13 cellular contexts compared by ENCODE assay signal in the genomic region with DNA sequence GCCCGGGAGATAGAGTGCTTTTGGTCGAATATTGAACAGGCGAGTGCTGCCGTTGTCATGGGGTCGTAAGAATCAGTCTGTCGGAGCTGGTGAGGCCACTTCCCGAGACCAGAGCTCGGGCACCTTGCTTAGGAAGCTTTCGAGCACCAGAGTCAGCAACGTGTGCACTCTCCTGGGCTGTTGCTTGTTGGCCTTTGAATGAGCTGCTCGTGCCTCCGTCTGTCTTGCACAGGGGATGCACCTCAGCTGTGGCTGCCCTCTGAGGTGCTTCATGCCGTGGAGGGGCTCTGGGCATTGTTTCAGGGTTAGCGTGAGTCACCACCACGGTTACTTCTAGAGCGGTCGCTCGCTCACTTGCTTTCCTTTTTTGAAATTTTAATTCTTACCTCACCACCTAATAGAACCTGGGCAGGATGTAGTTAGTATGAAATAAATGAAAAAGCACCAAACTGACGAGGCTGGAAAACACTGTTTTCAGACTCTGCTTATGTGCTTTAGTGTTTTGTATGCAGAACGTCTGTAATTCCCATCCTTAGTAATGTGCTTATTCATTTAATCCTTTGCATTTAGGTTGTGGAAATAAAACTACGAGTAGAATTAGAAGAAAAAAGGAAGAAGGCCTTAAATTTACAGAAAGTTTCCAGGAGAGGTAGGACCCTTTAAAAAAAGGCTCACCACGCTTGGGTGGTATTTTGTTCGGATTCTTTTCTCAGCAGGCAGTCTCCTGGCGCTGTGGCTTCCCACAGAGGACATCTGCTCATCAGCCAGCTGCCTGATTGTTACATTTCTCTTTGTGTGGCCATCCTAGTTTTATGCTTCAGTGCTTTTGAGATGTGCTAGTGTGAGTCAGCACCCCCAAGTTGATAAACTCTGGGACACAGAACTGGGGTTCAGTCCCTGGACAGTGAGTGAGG. TPM values are rescaled to one million over a fixed set of nuclear protein-coding genes. Genes with fewer than 3 reads are reported as not detected.
DNase-seq lines count a peak whose midpoint lies in the region; ATAC-seq and TF ChIP-seq lines count a peak whose summit lies in the region.
"Had no signal": no experiment of that assay in that cellular context is flagged by ENCODE, and none has a peak within 500 bp of the region (broad histone marks: within the 10 kb centered on the region; RNA-seq: fewer than 3 reads in every experiment).

No MANE protein-coding gene starts in this region.

- H3K4me1 Mint-ChIP-seq in WTC11 (peaks cover 49% of the 10 kb centered on the region), mesothelial cell of epicardium (no peaks in the 10 kb centered on the region)

- H3F3A ChIP-seq in smooth muscle cell (ENCODE audit: low read depth): no peaks in the 10 kb centered on the region

- ATAC-seq in WTC11 (peak; percentile 78), HG03280 (IDR thresholded peaks at IDR 0.05; ENCODE audit: unreplicated experiment) (no peak), left lobe of liver (no peak)
- ATAC-seq: A549, lower lobe of right lung had no signal

- no peaks in the 10 kb centered on the region for H3K27me3 ChIP-seq in iPS-15b (ENCODE audit: control insufficient read depth, insufficient read depth, low read length)
- no peaks in the 10 kb centered on the region for H3K27me3 ChIP-seq in smooth muscle cell (ENCODE audit: low read depth)

- CTCF ChIA-PET in WTC11 (lab: Charles Lee): interaction anchor here (1.2 to 1.8 kb wide), 3 partner anchors 12 to 161 kb away, joined by 3 to 7 read pairs (median 5); a partner anchor contains a TSS

- H3K4me3 Mint-ChIP-seq in WTC11 (peak overlapping the region; percentile 43), mesothelial cell of epicardium (no peak overlapping the region)

- DNase-seq in NCI-H2227 (lab: John Stamatoyannopoulos, UW; ENCODE audit: unreplicated experiment): peak; percentile 24
- DNase-seq in NCI-H2227 treated with DMSO at 0.1 percent for 48 hours (lab: John Stamatoyannopoulos, UW): no peak
- peak; percentile 55 for DNase-seq in WTC11 (ENCODE audit: low spot score)
- no peak for DNase-seq in smooth muscle cell (lab: John Stamatoyannopoulos, UW; ENCODE audit: unreplicated experiment)
- DNase-seq in mesothelial cell of epicardium (ENCODE audit: low spot score in 2 of 2, unreplicated experiment in 2 of 2): no peak
- DNase-seq in left lobe of liver (ENCODE audit: low spot score): no peak
- DNase-seq: activated CD4-positive, CD25-positive, alpha-beta regulatory T cell; activated T-cell treated with anti-CD3 and anti-CD28 coated beads for 4 hours; lower lobe of right lung; posterior cingulate gyrus had no signal

- H3K36me3 ChIP-seq in iPS-15b (ENCODE audit: control insufficient read depth, insufficient read depth, low read length) (peaks cover 25% of the 10 kb centered on the region), smooth muscle cell (ENCODE audit: low read depth) (peaks cover 2% of the 10 kb centered on the region)

- H3K27ac ChIP-seq in smooth muscle cell (ENCODE audit: low read depth): peak overlapping the region; percentile 54
- H3K27ac ChIP-seq: A549, lower lobe of right lung had no signal

- H3K9me3 ChIP-seq in iPS-15b (ENCODE audit: control insufficient read depth, insufficient read depth, low read length) (no peaks in the 10 kb centered on the region), smooth muscle cell (replicated peaks; ENCODE audit: low read depth) (no peaks in the 10 kb centered on the region)
- H3K9me3 ChIP-seq: A549, lower lobe of right lung had no signal

- H3K27me3 Mint-ChIP-seq in WTC11 (ENCODE audit: low read depth) (no peaks in the 10 kb centered on the region), mesothelial cell of epicardium (ENCODE audit: low read depth) (no peaks in the 10 kb centered on the region)

- H3K36me3 Mint-ChIP-seq in WTC11: peaks cover 59% of the 10 kb centered on the region
- H3K36me3 Mint-ChIP-seq in mesothelial cell of epicardium: peaks cover 55% of the 10 kb centered on the region

- H3K4me1 ChIP-seq in iPS-15b (ENCODE audit: control insufficient read depth, insufficient read depth, low read length): peaks cover 17% of the 10 kb centered on the region
- H3K4me1 ChIP-seq in smooth muscle cell (ENCODE audit: low read depth): peaks cover 32% of the 10 kb centered on the region
- H3K4me1 ChIP-seq: lower lobe of right lung had no signal

- 74% methylated on average over 24 of the region's 24 CpGs for WGBS in smooth muscle cell (ENCODE audit: low lambda C conversion rate)

- no peaks in the 10 kb centered on the region for H4K20me1 ChIP-seq in smooth muscle cell (ENCODE audit: low read depth)

- no peaks in the 10 kb centered on the region for H3K9me3 Mint-ChIP-seq in WTC11
- no peaks in the 10 kb centered on the region for H3K9me3 Mint-ChIP-seq in mesothelial cell of epicardium

- H3K4me2 ChIP-seq in smooth muscle cell: no peak overlapping the region
- H3K4me2 ChIP-seq: A549 had no signal

- H2AFZ ChIP-seq in smooth muscle cell (ENCODE audit: low read depth): no peak overlapping the region

- H3K9ac ChIP-seq in iPS-15b (ENCODE audit: low read depth, low read length) (peak overlapping the region; percentile 48), smooth muscle cell (ENCODE audit: low read depth) (no peak overlapping the region)

- peak overlapping the region; percentile 99 for H3K27ac Mint-ChIP-seq in WTC11
- H3K27ac Mint-ChIP-seq in mesothelial cell of epicardium: no peak overlapping the region

- H3K79me2 ChIP-seq in smooth muscle cell (ENCODE audit: low read depth): no peaks in the 10 kb centered on the region

- POLR2A ChIA-PET in WTC11 (lab: Charles Lee): no interaction called here

- H3K4me3 ChIP-seq in iPS-15b (ENCODE audit: low read depth, low read length) (no peak overlapping the region), smooth muscle cell (no peak overlapping the region)
- H3K4me3 ChIP-seq: A549, lower lobe of right lung had no signal

- TF ChIP-seq CTCF in WTC11 (IDR thresholded peaks at IDR 0.05) (no peak), smooth muscle cell (IDR thresholded peaks at IDR 0.05; ENCODE audit: borderline replicate concordance, insufficient read depth, poor library complexity, severe bottlenecking) (no peak), mesothelial cell of epicardium (IDR thresholded peaks at IDR 0.05; ENCODE audit: unreplicated experiment) (no peak)

TF ChIP-seq in WTC11, 78 proteins besides CTCF, POLR2A, EP300 and RAD21:
- TF ChIP-seq, protein P1, sequence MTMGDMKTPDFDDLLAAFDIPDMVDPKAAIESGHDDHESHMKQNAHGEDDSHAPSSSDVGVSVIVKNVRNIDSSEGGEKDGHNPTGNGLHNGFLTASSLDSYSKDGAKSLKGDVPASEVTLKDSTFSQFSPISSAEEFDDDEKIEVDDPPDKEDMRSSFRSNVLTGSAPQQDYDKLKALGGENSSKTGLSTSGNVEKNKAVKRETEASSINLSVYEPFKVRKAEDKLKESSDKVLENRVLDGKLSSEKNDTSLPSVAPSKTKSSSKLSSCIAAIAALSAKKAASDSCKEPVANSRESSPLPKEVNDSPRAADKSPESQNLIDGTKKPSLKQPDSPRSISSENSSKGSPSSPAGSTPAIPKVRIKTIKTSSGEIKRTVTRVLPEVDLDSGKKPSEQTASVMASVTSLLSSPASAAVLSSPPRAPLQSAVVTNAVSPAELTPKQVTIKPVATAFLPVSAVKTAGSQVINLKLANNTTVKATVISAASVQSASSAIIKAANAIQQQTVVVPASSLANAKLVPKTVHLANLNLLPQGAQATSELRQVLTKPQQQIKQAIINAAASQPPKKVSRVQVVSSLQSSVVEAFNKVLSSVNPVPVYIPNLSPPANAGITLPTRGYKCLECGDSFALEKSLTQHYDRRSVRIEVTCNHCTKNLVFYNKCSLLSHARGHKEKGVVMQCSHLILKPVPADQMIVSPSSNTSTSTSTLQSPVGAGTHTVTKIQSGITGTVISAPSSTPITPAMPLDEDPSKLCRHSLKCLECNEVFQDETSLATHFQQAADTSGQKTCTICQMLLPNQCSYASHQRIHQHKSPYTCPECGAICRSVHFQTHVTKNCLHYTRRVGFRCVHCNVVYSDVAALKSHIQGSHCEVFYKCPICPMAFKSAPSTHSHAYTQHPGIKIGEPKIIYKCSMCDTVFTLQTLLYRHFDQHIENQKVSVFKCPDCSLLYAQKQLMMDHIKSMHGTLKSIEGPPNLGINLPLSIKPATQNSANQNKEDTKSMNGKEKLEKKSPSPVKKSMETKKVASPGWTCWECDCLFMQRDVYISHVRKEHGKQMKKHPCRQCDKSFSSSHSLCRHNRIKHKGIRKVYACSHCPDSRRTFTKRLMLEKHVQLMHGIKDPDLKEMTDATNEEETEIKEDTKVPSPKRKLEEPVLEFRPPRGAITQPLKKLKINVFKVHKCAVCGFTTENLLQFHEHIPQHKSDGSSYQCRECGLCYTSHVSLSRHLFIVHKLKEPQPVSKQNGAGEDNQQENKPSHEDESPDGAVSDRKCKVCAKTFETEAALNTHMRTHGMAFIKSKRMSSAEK (CRISPR knock-in tag; IDR thresholded peaks at IDR 0.05; ENCODE audit: borderline replicate concordance): no peak
- TF ChIP-seq ESRRA (CRISPR knock-in tag; IDR thresholded peaks at IDR 0.05; ENCODE audit: borderline replicate concordance) (no peak), ZNF423 (CRISPR knock-in tag; IDR thresholded peaks at IDR 0.05) (peak; percentile 90)
- TF ChIP-seq, protein P2, sequence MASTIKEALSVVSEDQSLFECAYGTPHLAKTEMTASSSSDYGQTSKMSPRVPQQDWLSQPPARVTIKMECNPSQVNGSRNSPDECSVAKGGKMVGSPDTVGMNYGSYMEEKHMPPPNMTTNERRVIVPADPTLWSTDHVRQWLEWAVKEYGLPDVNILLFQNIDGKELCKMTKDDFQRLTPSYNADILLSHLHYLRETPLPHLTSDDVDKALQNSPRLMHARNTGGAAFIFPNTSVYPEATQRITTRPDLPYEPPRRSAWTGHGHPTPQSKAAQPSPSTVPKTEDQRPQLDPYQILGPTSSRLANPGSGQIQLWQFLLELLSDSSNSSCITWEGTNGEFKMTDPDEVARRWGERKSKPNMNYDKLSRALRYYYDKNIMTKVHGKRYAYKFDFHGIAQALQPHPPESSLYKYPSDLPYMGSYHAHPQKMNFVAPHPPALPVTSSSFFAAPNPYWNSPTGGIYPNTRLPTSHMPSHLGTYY (CRISPR knock-in tag; IDR thresholded peaks at IDR 0.05): no peak

RNA-seq across cellular contexts. Expression of a gene that starts 40.6 kb away (rescaled TPM):
- total RNA-seq in WTC11 (2021) (73.0 to 76.7 TPM (median 75.8 TPM) in 3 replicates), smooth muscle cell (10.9 and 13.6 TPM in 2 replicates), mesothelial cell of epicardium (74.0 to 77.9 TPM (median 75.3 TPM) in 3 replicates), left lobe of liver (14.3 TPM)
- 6.6 and 9.8 TPM in 2 replicates for polyA plus RNA-seq in smooth muscle cell

Comparison
In these comparisons a context has a peak if more than half of its experiments do, and no peak if none do; other contexts are left out.
1. DNase-seq: peak in NCI-H2227 (single experiment) and WTC11 (single experiment); none in NCI-H2227 treated with DMSO at 0.1 percent for 48 hours (single experiment), smooth muscle cell (single experiment), mesothelial cell of epicardium (0 of 2) and left lobe of liver (single experiment).